In genomic region chr12:62943779-62944395, GRCh38 we compare ENCODE assay signal across 1 cellular context.
TF ChIP-seq lines count a peak whose summit lies in the region.

No MANE protein-coding gene starts in this region.

TF ChIP-seq in K562, 482 proteins besides CTCF, POLR2A, EP300 and RAD21 (continued from another document):
- peak; percentile 41; the same call in 1 of the 2 replicates for TF ChIP-seq ARID1B (IDR thresholded peaks at IDR 0.05)
TF ChIP-seq in K562: peak in this region for 5.
